8 cellular contexts compared by ENCODE assay signal in the genomic region with DNA sequence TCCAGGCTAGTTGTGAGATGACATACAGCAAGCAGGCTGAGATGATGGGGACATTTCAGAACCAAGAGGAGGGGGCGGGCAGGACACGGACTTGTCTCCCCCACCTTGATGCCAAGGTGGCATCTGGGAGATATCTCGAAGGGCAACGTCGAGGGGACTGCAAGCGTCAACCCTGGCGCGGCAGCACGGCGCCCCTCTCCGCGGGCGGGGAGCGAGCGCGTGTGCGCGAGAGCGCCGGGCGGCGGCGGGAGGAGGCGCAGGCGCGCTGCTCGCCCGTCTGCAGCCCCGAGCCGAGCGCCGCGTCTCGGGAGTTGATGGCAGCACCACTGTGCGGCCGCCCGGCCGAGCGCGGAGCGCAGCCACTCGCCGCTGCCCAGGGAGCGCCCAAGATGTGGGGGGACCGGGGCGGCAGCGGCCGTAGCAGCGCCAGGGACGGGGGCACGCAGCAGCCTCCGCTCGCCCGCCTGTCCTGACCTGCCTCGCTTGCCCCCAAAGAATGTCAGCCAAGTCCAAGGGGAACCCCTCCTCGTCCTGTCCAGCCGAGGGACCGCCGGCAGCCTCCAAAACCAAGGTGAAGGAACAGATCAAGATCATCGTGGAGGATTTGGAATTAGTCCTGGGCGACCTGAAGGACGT. TPM values are rescaled to one million over a fixed set of nuclear protein-coding genes. Genes with fewer than 3 reads are reported as not detected.
DNase-seq lines count a peak whose midpoint lies in the region; ATAC-seq and TF ChIP-seq lines count a peak whose summit lies in the region.

A gene (plus strand): TSS at position 310 of the 636 bp plus-strand sequence.

- H3K27me3 ChIP-seq in SJCRH30 (no peaks in the 10 kb centered on the region), liver (ENCODE audit: control insufficient read depth in 4 of 4, insufficient read depth in 4 of 4, low read length in 3 of 4) (peaks cover 2 to 11% (median 8%) of the 10 kb centered on the region in 4 donors), stomach (peaks cover 0 to 44% (median 21%) of the 10 kb centered on the region in 3 donors)

- intact Hi-C loops in stomach (cut with DNase I; ENCODE audit: low total_unique reads) = no loop called here

- WGBS in liver = 2% methylated on average over 62 of the region's 62 CpGs
- 1 to 8% (median 2%) methylated on average over 35 to 62 of the region's 62 CpGs for WGBS in stomach, 5 donors

- ATAC-seq in GM19043 (IDR thresholded peaks at IDR 0.05; ENCODE audit: low read depth, unreplicated experiment) (peak; percentile 72), HG03196 (IDR thresholded peaks at IDR 0.05; ENCODE audit: unreplicated experiment) (peak; percentile 78), GM18520 (IDR thresholded peaks at IDR 0.05; ENCODE audit: unreplicated experiment) (no peak)

- no peak within 1 kb of the TSS for H3K9ac ChIP-seq in liver (ENCODE audit: low read depth in 1 of 2, low read length in 2 of 2)

- 0 out of 2 replicates have a peak, but pooled peaks cover 2% of the 10 kb centered on the region for H3K4me1 ChIP-seq in SJCRH30
- H3K4me1 ChIP-seq in liver (ENCODE audit: control insufficient read depth in 4 of 4, insufficient read depth in 4 of 4, low read length in 3 of 4) = peaks cover 9 to 16% (median 12%) of the 10 kb centered on the region in 4 donors
- H3K4me1 ChIP-seq in stomach = peaks cover 15 to 32% (median 22%) of the 10 kb centered on the region in 4 donors

- no peak for TF ChIP-seq RAD21 in liver (IDR thresholded peaks at IDR 0.05)

- DNase-seq in COLO829 (ENCODE audit: low spot score) (peak; percentile 29), SJCRH30 (peak; percentile 30 to 61), dermis blood vessel endothelial cell (peak; percentile 56), stomach (peak; percentile 28)

- H3K4me3 ChIP-seq in SJCRH30 (peak within 1 kb of the TSS; percentile 55), liver (ENCODE audit: low read depth in 1 of 3, low read length in 3 of 3) (peak within 1 kb of the TSS in 2 of 3 donors; percentile 32), stomach (peak within 1 kb of the TSS; percentile 54 to 61 (median 56))

- no peak for TF ChIP-seq POLR2A in stomach (IDR thresholded peaks at IDR 0.05)

- no peak for TF ChIP-seq CTCF in liver (IDR thresholded peaks at IDR 0.05; ENCODE audit: low read depth, low read length, missing input control)
- TF ChIP-seq CTCF in stomach (IDR thresholded peaks at IDR 0.05) = no peak

- no peak within 1 kb of the TSS for H3K27ac ChIP-seq in SJCRH30
- no peak within 1 kb of the TSS for H3K27ac ChIP-seq in liver (ENCODE audit: low read depth in 1 of 2, low read length in 2 of 2)
- H3K27ac ChIP-seq in stomach = peak within 1 kb of the TSS; percentile 45 to 80 (median 79)

- H3K36me3 ChIP-seq in SJCRH30 (no peaks in the 10 kb centered on the region), liver (ENCODE audit: control insufficient read depth in 4 of 4, insufficient read depth in 3 of 4, low read depth in 1 of 4, low read length in 3 of 4) (no peaks in the 10 kb centered on the region), stomach (no peaks in the 10 kb centered on the region)

- TF ChIP-seq EP300 in stomach (IDR thresholded peaks at IDR 0.05) = no peak

- H3K9me3 ChIP-seq in SJCRH30 (replicated peaks) (no peaks in the 10 kb centered on the region), liver (ENCODE audit: control insufficient read depth in 4 of 4, low read length in 3 of 4) (no peaks in the 10 kb centered on the region), stomach (no peaks in the 10 kb centered on the region)

TF ChIP-seq in liver, 16 proteins besides CTCF, POLR2A, EP300 and RAD21:
- no peak for TF ChIP-seq FOXA1 (IDR thresholded peaks at IDR 0.05)
- TF ChIP-seq, protein P1, sequence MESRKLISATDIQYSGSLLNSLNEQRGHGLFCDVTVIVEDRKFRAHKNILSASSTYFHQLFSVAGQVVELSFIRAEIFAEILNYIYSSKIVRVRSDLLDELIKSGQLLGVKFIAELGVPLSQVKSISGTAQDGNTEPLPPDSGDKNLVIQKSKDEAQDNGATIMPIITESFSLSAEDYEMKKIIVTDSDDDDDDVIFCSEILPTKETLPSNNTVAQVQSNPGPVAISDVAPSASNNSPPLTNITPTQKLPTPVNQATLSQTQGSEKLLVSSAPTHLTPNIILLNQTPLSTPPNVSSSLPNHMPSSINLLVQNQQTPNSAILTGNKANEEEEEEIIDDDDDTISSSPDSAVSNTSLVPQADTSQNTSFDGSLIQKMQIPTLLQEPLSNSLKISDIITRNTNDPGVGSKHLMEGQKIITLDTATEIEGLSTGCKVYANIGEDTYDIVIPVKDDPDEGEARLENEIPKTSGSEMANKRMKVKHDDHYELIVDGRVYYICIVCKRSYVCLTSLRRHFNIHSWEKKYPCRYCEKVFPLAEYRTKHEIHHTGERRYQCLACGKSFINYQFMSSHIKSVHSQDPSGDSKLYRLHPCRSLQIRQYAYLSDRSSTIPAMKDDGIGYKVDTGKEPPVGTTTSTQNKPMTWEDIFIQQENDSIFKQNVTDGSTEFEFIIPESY (IDR thresholded peaks at IDR 0.05) = no peak
- no peak for TF ChIP-seq TAF1 (conservative IDR thresholded peaks at IDR 0.05)
- TF ChIP-seq JUND (IDR thresholded peaks at IDR 0.05) = no peak
- no peak for TF ChIP-seq RXRA (IDR thresholded peaks at IDR 0.05)
- TF ChIP-seq SP1 (IDR thresholded peaks at IDR 0.05) = no peak
- no peak for TF ChIP-seq HNF4G (IDR thresholded peaks at IDR 0.05)
- TF ChIP-seq FOXA2 (IDR thresholded peaks at IDR 0.05) = no peak
- TF ChIP-seq YY1 (IDR thresholded peaks at IDR 0.05) = no peak
- TF ChIP-seq HNF4A (conservative IDR thresholded peaks at IDR 0.05) = no peak
- TF ChIP-seq NR2F2 (IDR thresholded peaks at IDR 0.05) = no peak
- no peak for TF ChIP-seq EGR1 (IDR thresholded peaks at IDR 0.05; ENCODE audit: low read depth in 2 of 2)
- TF ChIP-seq, protein P2, sequence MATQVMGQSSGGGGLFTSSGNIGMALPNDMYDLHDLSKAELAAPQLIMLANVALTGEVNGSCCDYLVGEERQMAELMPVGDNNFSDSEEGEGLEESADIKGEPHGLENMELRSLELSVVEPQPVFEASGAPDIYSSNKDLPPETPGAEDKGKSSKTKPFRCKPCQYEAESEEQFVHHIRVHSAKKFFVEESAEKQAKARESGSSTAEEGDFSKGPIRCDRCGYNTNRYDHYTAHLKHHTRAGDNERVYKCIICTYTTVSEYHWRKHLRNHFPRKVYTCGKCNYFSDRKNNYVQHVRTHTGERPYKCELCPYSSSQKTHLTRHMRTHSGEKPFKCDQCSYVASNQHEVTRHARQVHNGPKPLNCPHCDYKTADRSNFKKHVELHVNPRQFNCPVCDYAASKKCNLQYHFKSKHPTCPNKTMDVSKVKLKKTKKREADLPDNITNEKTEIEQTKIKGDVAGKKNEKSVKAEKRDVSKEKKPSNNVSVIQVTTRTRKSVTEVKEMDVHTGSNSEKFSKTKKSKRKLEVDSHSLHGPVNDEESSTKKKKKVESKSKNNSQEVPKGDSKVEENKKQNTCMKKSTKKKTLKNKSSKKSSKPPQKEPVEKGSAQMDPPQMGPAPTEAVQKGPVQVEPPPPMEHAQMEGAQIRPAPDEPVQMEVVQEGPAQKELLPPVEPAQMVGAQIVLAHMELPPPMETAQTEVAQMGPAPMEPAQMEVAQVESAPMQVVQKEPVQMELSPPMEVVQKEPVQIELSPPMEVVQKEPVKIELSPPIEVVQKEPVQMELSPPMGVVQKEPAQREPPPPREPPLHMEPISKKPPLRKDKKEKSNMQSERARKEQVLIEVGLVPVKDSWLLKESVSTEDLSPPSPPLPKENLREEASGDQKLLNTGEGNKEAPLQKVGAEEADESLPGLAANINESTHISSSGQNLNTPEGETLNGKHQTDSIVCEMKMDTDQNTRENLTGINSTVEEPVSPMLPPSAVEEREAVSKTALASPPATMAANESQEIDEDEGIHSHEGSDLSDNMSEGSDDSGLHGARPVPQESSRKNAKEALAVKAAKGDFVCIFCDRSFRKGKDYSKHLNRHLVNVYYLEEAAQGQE (IDR thresholded peaks at IDR 0.05) = no peak
- TF ChIP-seq, protein P3, sequence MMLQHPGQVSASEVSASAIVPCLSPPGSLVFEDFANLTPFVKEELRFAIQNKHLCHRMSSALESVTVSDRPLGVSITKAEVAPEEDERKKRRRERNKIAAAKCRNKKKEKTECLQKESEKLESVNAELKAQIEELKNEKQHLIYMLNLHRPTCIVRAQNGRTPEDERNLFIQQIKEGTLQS (IDR thresholded peaks at IDR 0.05) = no peak

RNA-seq across cellular contexts. Expression of the gene that starts here (rescaled TPM):
- 0.20 and 0.84 TPM in 2 replicates for total RNA-seq in SJCRH30 (2014; rRNA removed; shearing (Covaris generic))
- total RNA-seq in dermis blood vessel endothelial cell (not detected in 2 replicates), liver (under 1 TPM; 0.14 to 0.42 TPM), stomach (10 to 100 TPM in 2 of 5 donors, 1 to 10 TPM in 3; 2.2 to 40.8 (median 5.9) TPM)
- polyA plus RNA-seq in liver (under 1 TPM; 0.21 to 0.22 TPM), stomach (10 to 100 TPM in 2 of 3 donors, 1 to 10 TPM in 1; 1.3 to 20.9 (median 15.5) TPM)

Comparison
In these comparisons a context has a peak if more than half of its experiments do, and no peak if none do; other contexts are left out.
1. Peak in DNase-seq and H3K4me3 ChIP-seq in SJCRH30; RNA of the gene not detected or under 1 TPM.
2. Peak in DNase-seq in dermis blood vessel endothelial cell; RNA of the gene not detected or under 1 TPM.
3. H3K27ac ChIP-seq: peak in stomach (5 of 5); none in SJCRH30 (single experiment) and liver (0 of 2).
4. Peak in every context shown above with its lines, with median percentiles within 50 percentile points of each other: DNase-seq and H3K4me3 ChIP-seq.